19 cellular contexts compared by ENCODE assay signal in genomic region chr4:115275615-115276014, GRCh38.
A peak's percentile ranks its signal among the peaks of the same experiment; 100 is the strongest.
DNase-seq lines count a peak whose midpoint lies in the region; TF ChIP-seq lines count a peak whose summit lies in the region.
"Had no signal": no experiment of that assay in that cellular context is flagged by ENCODE, and none has a peak within 500 bp of the region (broad histone marks: within the 10 kb centered on the region; RNA-seq: fewer than 3 reads in every experiment).

No MANE protein-coding gene starts in this region.

- H3K4me1 ChIP-seq in DOHH2 (ENCODE audit: control insufficient read depth, low read length) (peaks cover 37% of the 10 kb centered on the region), osteoblast (ENCODE audit: insufficient read depth, low read length) (no peaks in the 10 kb centered on the region), breast epithelium (no peaks in the 10 kb centered on the region)
- H3K4me1 ChIP-seq: psoas muscle, testis had no signal

- H3K9me3 ChIP-seq in DOHH2 (ENCODE audit: control insufficient read depth, insufficient read depth, low read length) = peaks cover 25% of the 10 kb centered on the region; the same call in 1 of the 2 replicates
- no peaks in the 10 kb centered on the region for H3K9me3 ChIP-seq in SU-DHL-6 (ENCODE audit: insufficient read depth, low read length)
- H3K9me3 ChIP-seq in osteoblast (ENCODE audit: low read depth, low read length) = no peaks in the 10 kb centered on the region
- H3K9me3 ChIP-seq in breast epithelium = no peaks in the 10 kb centered on the region
- H3K9me3 ChIP-seq: mucosa of descending colon, psoas muscle, testis had no signal

- H3K9me2 ChIP-seq in DOHH2 (replicated peaks; ENCODE audit: control insufficient read depth, low read length) = no peaks in the 10 kb centered on the region
- H3K9me2 ChIP-seq in SU-DHL-6 (replicated peaks; ENCODE audit: insufficient read depth, low read length) = no peaks in the 10 kb centered on the region

- no peak overlapping the region for H3K9ac ChIP-seq in SU-DHL-6 (ENCODE audit: low read length)

- no peak for TF ChIP-seq CTCF in DOHH2 (IDR thresholded peaks at IDR 0.05; ENCODE audit: low read depth, low read length, poor library complexity, severe bottlenecking)
- TF ChIP-seq CTCF in SU-DHL-6 (IDR thresholded peaks at IDR 0.05; ENCODE audit: insufficient read depth, low read length, poor library complexity, severe bottlenecking) = no peak
- TF ChIP-seq CTCF in osteoblast (IDR thresholded peaks at IDR 0.05; ENCODE audit: extremely low read depth, low read depth, low read length) = no peak
- TF ChIP-seq CTCF in breast epithelium (IDR thresholded peaks at IDR 0.05) = no peak

- H3K36me3 ChIP-seq in DOHH2 (ENCODE audit: control insufficient read depth, low read length) (peaks cover 28% of the 10 kb centered on the region), SU-DHL-6 (ENCODE audit: low read length) (peaks cover 4% of the 10 kb centered on the region; the same call in 1 of the 2 replicates), osteoblast (ENCODE audit: insufficient read depth, low read length) (no peaks in the 10 kb centered on the region), breast epithelium (no peaks in the 10 kb centered on the region)
- H3K36me3 ChIP-seq: WERI-Rb-1 had no signal

- H3K79me2 ChIP-seq in DOHH2 (ENCODE audit: control insufficient read depth, low read length) (no peaks in the 10 kb centered on the region), SU-DHL-6 (ENCODE audit: insufficient read depth, low read length) (no peaks in the 10 kb centered on the region), osteoblast (ENCODE audit: insufficient read depth, low read length) (no peaks in the 10 kb centered on the region)

- H3K4me3 ChIP-seq in DOHH2 (ENCODE audit: low read length) (no peak overlapping the region), SU-DHL-6 (ENCODE audit: insufficient read depth, low read length, poor library complexity, severe bottlenecking) (no peak overlapping the region), osteoblast (ENCODE audit: insufficient read depth, low read length) (no peak overlapping the region), breast epithelium (no peak overlapping the region)
- H3K4me3 ChIP-seq: mucosa of descending colon, psoas muscle, testis had no signal

- intact Hi-C loops in breast epithelium (cut with DNase I; ENCODE audit: low total_unique reads) = no loop called here

- no peak overlapping the region for H3K4me2 ChIP-seq in DOHH2 (ENCODE audit: low read length)
- no peak overlapping the region for H3K4me2 ChIP-seq in SU-DHL-6 (ENCODE audit: low read depth, low read length, poor library complexity, severe bottlenecking)
- no peak overlapping the region for H3K4me2 ChIP-seq in osteoblast (ENCODE audit: insufficient read depth, low read length)

- H3K27me3 ChIP-seq in DOHH2 (ENCODE audit: control insufficient read depth, low read length) (no peaks in the 10 kb centered on the region), SU-DHL-6 (ENCODE audit: low read length) (no peaks in the 10 kb centered on the region), osteoblast (ENCODE audit: insufficient read depth, low read length) (no peaks in the 10 kb centered on the region), breast epithelium (no peaks in the 10 kb centered on the region)
- H3K27me3 ChIP-seq: testis had no signal

- H3K27ac ChIP-seq in DOHH2 (ENCODE audit: low read depth, low read length) (peak overlapping the region; percentile 40), SU-DHL-6 (ENCODE audit: low read depth, low read length) (peak overlapping the region; percentile 60; the same call in 1 of the 2 replicates), osteoblast (ENCODE audit: low read depth, low read length) (no peak overlapping the region), breast epithelium (no peak overlapping the region)
- H3K27ac ChIP-seq: foreskin keratinocyte, psoas muscle, testis, WERI-Rb-1 had no signal

- H3F3A ChIP-seq in DOHH2 (ENCODE audit: control insufficient read depth, insufficient read depth) (peaks cover 2% of the 10 kb centered on the region; the same call in 1 of the 2 replicates), SU-DHL-6 (ENCODE audit: insufficient read depth) (no peaks in the 10 kb centered on the region; the same call in 1 of the 2 replicates)

- no peaks in the 10 kb centered on the region for H4K20me1 ChIP-seq in DOHH2 (ENCODE audit: control insufficient read depth, insufficient read depth, low read depth, low read length)
- H4K20me1 ChIP-seq in SU-DHL-6 (ENCODE audit: low read depth, low read length) = no peaks in the 10 kb centered on the region
- H4K20me1 ChIP-seq in osteoblast (ENCODE audit: insufficient read depth, low read length) = no peaks in the 10 kb centered on the region

- H2AFZ ChIP-seq in SU-DHL-6 (ENCODE audit: low read depth, low read length, severe bottlenecking) (no peak overlapping the region), osteoblast (ENCODE audit: low read length) (no peak overlapping the region)

- TF ChIP-seq POLR2A in breast epithelium (IDR thresholded peaks at IDR 0.05) = no peak

- DNase-seq in NAMALWA (ENCODE audit: low spot score) (peak; percentile 15), osteoblast (ENCODE audit: insufficient read length, low spot score, missing footprints) (peak; percentile 1), breast epithelium (ENCODE audit: low spot score in 2 of 2) (no peak), NCI-H146 treated with DMSO at 0.1 percent for 48 hours (lab: John Stamatoyannopoulos, UW; ENCODE audit: unreplicated experiment) (no peak), GM19238 (ENCODE audit: insufficient read length, low spot score) (no peak)
- DNase-seq: activated naive CD8-positive, alpha-beta T cell treated with anti-CD3 and anti-CD28 coated beads, Interleukin-2, amount 10 ng/mL, durations not matched to agents 7 days and 5 days; effector CD8-positive, alpha-beta T cell; foreskin keratinocyte; left ventricle myocardium superior; mucosa of descending colon; NCI-H1417; NCI-H526 treated with DMSO at 0.1 percent for 48 hours; PC-3; psoas muscle; Right ventricle myocardium superior; testis; WERI-Rb-1 had no signal

Comparison
In these comparisons a context has a peak if more than half of its experiments do, and no peak if none do; other contexts are left out.
1. H3K27ac ChIP-seq: peak in DOHH2 (single experiment) and SU-DHL-6 (single experiment); none in osteoblast (single experiment) and breast epithelium (0 of 2).
2. DNase-seq: peak in NAMALWA (single experiment) and osteoblast (single experiment); none in breast epithelium (0 of 2), NCI-H146 treated with DMSO at 0.1 percent for 48 hours (single experiment) and GM19238 (single experiment).